Comparison of ENCODE assay signal across 8 cellular contexts in the genomic region with DNA sequence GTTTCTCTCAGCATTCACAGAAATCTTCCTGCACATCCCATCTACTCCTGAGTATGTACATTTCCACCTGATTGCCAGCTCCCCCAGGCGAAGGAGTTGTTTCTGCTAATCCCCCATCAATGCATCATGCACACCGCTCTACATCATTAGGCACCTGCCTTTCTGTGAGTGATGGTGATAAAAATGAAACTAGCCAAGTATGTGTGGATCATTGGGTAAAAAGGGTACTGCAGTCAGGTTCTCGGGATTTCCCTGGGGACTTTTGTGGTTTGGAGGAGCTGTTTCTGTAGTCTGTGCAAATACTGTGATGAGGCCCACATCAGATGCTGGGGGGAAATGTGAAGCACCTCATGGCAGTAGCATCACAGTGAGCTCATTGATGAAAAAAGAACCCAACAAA. TPM values are rescaled to one million over a fixed set of nuclear protein-coding genes. Genes with fewer than 3 reads are reported as not detected.
A peak's percentile ranks its signal among the peaks of the same experiment; 100 is the strongest.
DNase-seq lines count a peak whose midpoint lies in the region; ATAC-seq and TF ChIP-seq lines count a peak whose summit lies in the region.

No MANE protein-coding gene starts in this region.

- peaks cover 80% of the 10 kb centered on the region for H3K4me1 Mint-ChIP-seq in activated CD4-positive, alpha-beta T cell treated with anti-CD3 and anti-CD28 coated beads, Interleukin-2, amount 10 ng/mL, durations not matched to agents 7 days and 5 days

- H3K27ac Mint-ChIP-seq in activated CD4-positive, alpha-beta T cell treated with anti-CD3 and anti-CD28 coated beads, Interleukin-2, amount 10 ng/mL, durations not matched to agents 7 days and 5 days, result peak overlapping the region; percentile 79

- no peaks in the 10 kb centered on the region for H3K27me3 Mint-ChIP-seq in activated CD4-positive, alpha-beta T cell treated with anti-CD3 and anti-CD28 coated beads, Interleukin-2, amount 10 ng/mL, durations not matched to agents 7 days and 5 days

- H3K36me3 Mint-ChIP-seq in activated CD4-positive, alpha-beta T cell treated with anti-CD3 and anti-CD28 coated beads, Interleukin-2, amount 10 ng/mL, durations not matched to agents 7 days and 5 days (ENCODE audit: low read depth), result peaks cover 69% of the 10 kb centered on the region

- H3K4me3 Mint-ChIP-seq in activated CD4-positive, alpha-beta T cell treated with anti-CD3 and anti-CD28 coated beads, Interleukin-2, amount 10 ng/mL, durations not matched to agents 7 days and 5 days, result peak overlapping the region; percentile 45

- intact Hi-C loops in Right ventricle myocardium superior (cut with DNase I), result no loop called here

- peaks cover 16% of the 10 kb centered on the region for H3K9me3 Mint-ChIP-seq in activated CD4-positive, alpha-beta T cell treated with anti-CD3 and anti-CD28 coated beads, Interleukin-2, amount 10 ng/mL, durations not matched to agents 7 days and 5 days

- peak; percentile 83 for ATAC-seq in HG03442 (IDR thresholded peaks at IDR 0.05; ENCODE audit: unreplicated experiment)
- no peak for ATAC-seq in Right ventricle myocardium superior (ENCODE audit: poor library complexity)

- POLR2A ChIA-PET in activated CD4-positive, alpha-beta T cell treated with anti-CD3 and anti-CD28 coated beads, Interleukin-2, amount 10 ng/mL, durations not matched to agents 7 days and 5 days (lab: Charles Lee), result interaction anchor here (0.9 kb wide), 1 partner anchor 30 kb away, joined by 3 read pairs; no protein-coding TSS in a partner anchor
- POLR2A ChIA-PET in RWPE1 (lab: Yijun Ruan, JAX; ENCODE audit: low non-redundant PET), result no interaction called here

- TF ChIP-seq CTCF in RWPE1 (conservative IDR thresholded peaks at IDR 0.05; ENCODE audit: low read depth), result no peak

- no peak overlapping the region for H3K27ac ChIP-seq in RWPE1

- DNase-seq in activated gamma-delta T cell treated with Interleukin-2 at 50 U/mL for 16 hours (peak; percentile 36), activated gamma-delta T cell (lab: John Stamatoyannopoulos, UW) (no peak), myocyte (ENCODE audit: low read depth) (peak; percentile 3), RWPE1 (ENCODE audit: low spot score) (no peak), Right ventricle myocardium superior (no peak), cerebellar cortex (ENCODE audit: low spot score) (no peak)
- peak; percentile 56 for DNase-seq in activated CD4-positive, alpha-beta T cell treated with anti-CD3 and anti-CD28 coated beads, Interleukin-2, amount 10 ng/mL, durations not matched to agents 7 days and 5 days

- CTCF ChIA-PET in activated CD4-positive, alpha-beta T cell treated with anti-CD3 and anti-CD28 coated beads, Interleukin-2, amount 10 ng/mL, durations not matched to agents 7 days and 5 days (lab: Charles Lee), result interaction anchor here (0.6 to 5.4 kb wide), 10 partner anchors 8 to 888 kb away, joined by 3 to 15 read pairs (median 4); no protein-coding TSS in a partner anchor
- CTCF ChIA-PET in RWPE1 (lab: Yijun Ruan, JAX), result interaction anchor here (0.7 to 1.1 kb wide), 2 partner anchors 19 to 206 kb away, joined by 3 read pairs; no protein-coding TSS in a partner anchor

RNA-seq across cellular contexts. Expression of gene CAMK4, which starts 30.4 kb away (rescaled TPM):
- total RNA-seq in activated CD4-positive, alpha-beta T cell treated with anti-CD3 and anti-CD28 coated beads, Interleukin-2, amount 10 ng/mL, durations not matched to agents 7 days and 5 days, result 100 to 1,000 TPM; 138 to 139 TPM
- total RNA-seq in myocyte, result 0.19 and 0.42 TPM in 2 replicates
- 0.09 TPM for polyA plus RNA-seq in myocyte (2012)
- total RNA-seq in Right ventricle myocardium superior, result 0.16 TPM

Comparison
In these comparisons a context has a peak if more than half of its experiments do, and no peak if none do; other contexts are left out.
1. DNase-seq: peak in activated gamma-delta T cell treated with Interleukin-2 at 50 U/mL for 16 hours (single experiment), activated CD4-positive, alpha-beta T cell treated with anti-CD3 and anti-CD28 coated beads, Interleukin-2, amount 10 ng/mL, durations not matched to agents 7 days and 5 days (single experiment) and myocyte (single experiment); none in activated gamma-delta T cell (single experiment), RWPE1 (single experiment), Right ventricle myocardium superior (single experiment) and cerebellar cortex (single experiment).
2. RNA of gene CAMK4, which starts 30.4 kb away (total RNA-seq): 138 to 139 TPM in activated CD4-positive, alpha-beta T cell treated with anti-CD3 and anti-CD28 coated beads, Interleukin-2, amount 10 ng/mL, durations not matched to agents 7 days and 5 days; 0.19 to 0.42 TPM in myocyte and 0.16 TPM in Right ventricle myocardium superior (single experiment); every median in the first group is over 10 times any median in the second.